9 cellular contexts compared by ENCODE assay signal in genomic region chr10:93566435-93567276, GRCh38. TPM values are rescaled to one million over a fixed set of nuclear protein-coding genes. Genes with fewer than 3 reads are reported as not detected.
DNase-seq lines count a peak whose midpoint lies in the region; ATAC-seq, FAIRE-seq and TF ChIP-seq lines count a peak whose summit lies in the region.
"Had no signal": no experiment of that assay in that cellular context is flagged by ENCODE, and none has a peak within 500 bp of the region (broad histone marks: within the 10 kb centered on the region; RNA-seq: fewer than 3 reads in every experiment).

Gene FFAR4, plus strand, starts transcription at chr10:93566665. Its CDS starts 56 bp downstream, at chr10:93566721.

- no peak within 1 kb of the TSS for H3K27ac ChIP-seq in IMR-90 (ENCODE audit: insufficient read depth, low read length)
- no peak within 1 kb of the TSS for H3K27ac ChIP-seq in small intestine (ENCODE audit: low read depth in 1 of 2, low read length in 1 of 2)

- DNase-seq in IMR-90 (no peak), anterior cingulate cortex (lab: John Stamatoyannopoulos, UW) (peak in 31 of 58 donors; percentile 10 to 55 (median 21)), islet precursor cell (peak; percentile 71), small intestine (peak; percentile 27), HAP-1 (ENCODE audit: low spot score in 2 of 2) (no peak)
- DNase-seq: activated naive CD8-positive, alpha-beta T cell treated with anti-CD3 and anti-CD28 coated beads, Interleukin-2, amount 10 ng/mL, durations not matched to agents 7 days and 5 days had no signal

- no TSS peak for BruUV-seq in IMR-90 (replicated peaks; lab: Mats Ljungman, UMichigan)

- no peaks in the 10 kb centered on the region for H3K9me1 ChIP-seq in IMR-90 (ENCODE audit: insufficient read depth, low read length)

- H3K4me1 ChIP-seq in IMR-90 (ENCODE audit: control insufficient read depth, insufficient read depth, low read length) (no peaks in the 10 kb centered on the region), small intestine (ENCODE audit: control insufficient read depth in 2 of 2, insufficient read depth in 1 of 2, low read depth in 1 of 2, low read length in 1 of 2) (no peaks in the 10 kb centered on the region), HAP-1 (no peaks in the 10 kb centered on the region)

- dilution Hi-C loops in IMR-90 (cut with HindIII; ENCODE audit: low sequenced_read_pairs, unreplicated experiment), result no loop called here

- H4K5ac ChIP-seq in IMR-90 (ENCODE audit: low read depth, low read length), result no peak within 1 kb of the TSS

- no peak for TF ChIP-seq CTCF in IMR-90 (conservative IDR thresholded peaks at IDR 0.05; ENCODE audit: low read depth, low read length)

- no peak within 1 kb of the TSS for H2AK9ac ChIP-seq in IMR-90 (replicated peaks; ENCODE audit: low read depth, low read length, poor library complexity)

- H3K56ac ChIP-seq in IMR-90 (ENCODE audit: extremely low read depth, insufficient read depth, low read length), result no peak within 1 kb of the TSS

- TF ChIP-seq POLR2A in IMR-90 (IDR thresholded peaks at IDR 0.05; ENCODE audit: low read depth, low read length), result no peak

- FAIRE-seq in small intestine (lab: Jason Lieb, UNC), result no peak

- H2AFZ ChIP-seq in IMR-90 (replicated peaks; ENCODE audit: low read length, poor library complexity), result peak within 1 kb of the TSS; percentile 68

- H2BK5ac ChIP-seq in IMR-90 (ENCODE audit: low read depth, low read length, poor library complexity, severe bottlenecking), result no peak within 1 kb of the TSS

- no peak within 1 kb of the TSS for H3K18ac ChIP-seq in IMR-90 (ENCODE audit: low read depth, low read length)

- WGBS in IMR-90 (ENCODE audit: extremely low coverage in 2 of 2, insufficient read length in 1 of 2), 2 experiments, result 2% methylated on average over 24 of the region's 85 CpGs; no CpG with 5 or more reads in 1 of the 2 experiments
- WGBS in small intestine, 3 donors, result 2 to 6% (median 3%) methylated on average over 58 to 85 of the region's 85 CpGs

- intact Hi-C loops in IMR-90 (cut with micrococcal nuclease), result no loop called here

- TF ChIP-seq RAD21 in IMR-90 (IDR thresholded peaks at IDR 0.05; ENCODE audit: low read length), result no peak

- H4K8ac ChIP-seq in IMR-90 (ENCODE audit: low read depth in 2 of 2, low read length in 2 of 2), result no peak within 1 kb of the TSS

- no peak within 1 kb of the TSS for H2AK5ac ChIP-seq in IMR-90 (ENCODE audit: low read depth, low read length)

- H3K9me3 ChIP-seq in IMR-90 (ENCODE audit: control insufficient read depth, insufficient read depth, low read length) (no peaks in the 10 kb centered on the region), small intestine (ENCODE audit: control insufficient read depth, low read depth) (no peaks in the 10 kb centered on the region), HAP-1 (no peaks in the 10 kb centered on the region)

- H2BK120ac ChIP-seq in IMR-90 (ENCODE audit: low read depth, low read length), result no peak within 1 kb of the TSS

- H2BK20ac ChIP-seq in IMR-90 (ENCODE audit: low read depth, low read length), result no peak within 1 kb of the TSS

- POLR2A ChIA-PET in IMR-90 (lab: Charles Lee; ENCODE audit: unreplicated experiment), result no interaction called here

- ATAC-seq in IMR-90 (ENCODE audit: low read depth) (no peak), HG02973 (IDR thresholded peaks at IDR 0.05; ENCODE audit: unreplicated experiment) (no peak), HG03095 (IDR thresholded peaks at IDR 0.05; ENCODE audit: unreplicated experiment) (no peak)

- H3K23ac ChIP-seq in IMR-90 (ENCODE audit: low read depth, low read length), result no peak within 1 kb of the TSS

- H3K9ac ChIP-seq in IMR-90 (ENCODE audit: low read depth, low read length), result no peak within 1 kb of the TSS

- H3K36me3 ChIP-seq in IMR-90 (ENCODE audit: control insufficient read depth, insufficient read depth, low read length) (no peaks in the 10 kb centered on the region), small intestine (ENCODE audit: control insufficient read depth in 2 of 2, insufficient read depth in 2 of 2, low read length in 2 of 2) (no peaks in the 10 kb centered on the region), HAP-1 (replicated peaks) (no peaks in the 10 kb centered on the region)

- no peak within 1 kb of the TSS for H3K4me3 ChIP-seq in IMR-90 (ENCODE audit: insufficient read depth, low read depth, low read length)
- H3K4me3 ChIP-seq in small intestine (ENCODE audit: low read depth in 1 of 2, low read length in 2 of 2), result peak within 1 kb of the TSS in 1 of 2 donors; percentile 29
- no peak within 1 kb of the TSS for H3K4me3 ChIP-seq in HAP-1

- no peak within 1 kb of the TSS for H2BK15ac ChIP-seq in IMR-90 (ENCODE audit: low read depth, low read length)

- H3K14ac ChIP-seq in IMR-90 (replicated peaks; ENCODE audit: low read depth, low read length), result no peak within 1 kb of the TSS

- no peak within 1 kb of the TSS for H4K91ac ChIP-seq in IMR-90 (ENCODE audit: insufficient read depth, low read depth, low read length)

- H3K4me2 ChIP-seq in IMR-90 (ENCODE audit: low read depth, low read length), result peak within 1 kb of the TSS; percentile 41; the same call in 1 of the 2 replicates

- CTCF ChIA-PET in IMR-90 (lab: Yijun Ruan, JAX), result no interaction called here

- H4K20me1 ChIP-seq in IMR-90 (ENCODE audit: insufficient read depth, low read length), result no peaks in the 10 kb centered on the region

- no peaks in the 10 kb centered on the region for H3K79me1 ChIP-seq in IMR-90 (ENCODE audit: low read depth in 1 of 2, low read length in 2 of 2)

- peaks cover 61% of the 10 kb centered on the region for H3K27me3 ChIP-seq in IMR-90 (ENCODE audit: control insufficient read depth, insufficient read depth, low read length)
- peaks cover 7 to 21% of the 10 kb centered on the region in 2 donors for H3K27me3 ChIP-seq in small intestine (ENCODE audit: control insufficient read depth in 2 of 2, insufficient read depth in 2 of 2, low read length in 2 of 2)
- H3K27me3 ChIP-seq in HAP-1 (ENCODE audit: low read depth), result peaks cover 19% of the 10 kb centered on the region

- H3K4ac ChIP-seq in IMR-90 (ENCODE audit: low read depth, low read length), result no peak within 1 kb of the TSS

- in situ Hi-C loops in IMR-90 (cut with MboI; ENCODE audit: low sequenced_read_pairs), result no loop called here
- in situ Hi-C loops in HAP-1 (cut with MboI; ENCODE audit: low sequenced_read_pairs), result loop anchor here (10.0 kb wide), 1 partner anchor 108 kb away; no protein-coding TSS in a partner anchor

TF ChIP-seq in IMR-90, 13 proteins besides CTCF, POLR2A, EP300 and RAD21:
- no peak for TF ChIP-seq RCOR1 (IDR thresholded peaks at IDR 0.05; ENCODE audit: insufficient replicate concordance, low read length)
- TF ChIP-seq MXI1 (IDR thresholded peaks at IDR 0.05; ENCODE audit: borderline replicate concordance, low read depth, low read length), result no peak
- TF ChIP-seq MAZ (IDR thresholded peaks at IDR 0.05; ENCODE audit: borderline replicate concordance, low read depth, low read length), result no peak
- no peak for TF ChIP-seq CHD1 (IDR thresholded peaks at IDR 0.05; ENCODE audit: low read depth, low read length)
- TF ChIP-seq MAFK (IDR thresholded peaks at IDR 0.05; ENCODE audit: low read depth, low read length), result no peak
- TF ChIP-seq BHLHE40 (IDR thresholded peaks at IDR 0.05; ENCODE audit: low read depth, low read length), result no peak
- no peak for TF ChIP-seq USF2 (IDR thresholded peaks at IDR 0.05; ENCODE audit: low read depth, low read length)
- no peak for TF ChIP-seq ELK1 (IDR thresholded peaks at IDR 0.05; ENCODE audit: borderline replicate concordance, low read depth, low read length)

RNA-seq across cellular contexts. Expression of gene FFAR4, which starts in this region (rescaled TPM):
- total RNA-seq in IMR-90 (2012; rRNA removed), result not detected in 2 replicates
- polyA plus RNA-seq in IMR-90 (2012; rRNA removed) (not detected in 2 replicates), small intestine (1 to 10 TPM in 1 of 3 donors, under 1 TPM in 1, not detected in 1; 0.45 to 1.3 TPM)
- not detected in 2 replicates for polyA plus RNA-seq in IMR-90 (2012; cell fraction: cytosol; rRNA removed)
- polyA plus RNA-seq in IMR-90 (2012; cell fraction: nucleus; rRNA removed; ENCODE audit: low replicate concordance), result not detected in 2 replicates
- total RNA-seq: activated naive CD8-positive, alpha-beta T cell treated with anti-CD3 and anti-CD28 coated beads, Interleukin-2, amount 10 ng/mL, durations not matched to agents 7 days and 5 days; natural killer cell treated with Interleukin-12 subunit alpha and Interleukin-12 subunit beta and Interleukin-15 and Interleukin-18, amount 100 ng/mL, for 72 hours had no signal

Comparison
In these comparisons a context has a peak if more than half of its experiments do, and no peak if none do; other contexts are left out.
1. DNase-seq: peak in anterior cingulate cortex (31 of 58), islet precursor cell (single experiment) and small intestine (single experiment); none in IMR-90 (single experiment) and HAP-1 (0 of 2).